Comparison of ENCODE assay signal across 12 cellular contexts in the genomic region with DNA sequence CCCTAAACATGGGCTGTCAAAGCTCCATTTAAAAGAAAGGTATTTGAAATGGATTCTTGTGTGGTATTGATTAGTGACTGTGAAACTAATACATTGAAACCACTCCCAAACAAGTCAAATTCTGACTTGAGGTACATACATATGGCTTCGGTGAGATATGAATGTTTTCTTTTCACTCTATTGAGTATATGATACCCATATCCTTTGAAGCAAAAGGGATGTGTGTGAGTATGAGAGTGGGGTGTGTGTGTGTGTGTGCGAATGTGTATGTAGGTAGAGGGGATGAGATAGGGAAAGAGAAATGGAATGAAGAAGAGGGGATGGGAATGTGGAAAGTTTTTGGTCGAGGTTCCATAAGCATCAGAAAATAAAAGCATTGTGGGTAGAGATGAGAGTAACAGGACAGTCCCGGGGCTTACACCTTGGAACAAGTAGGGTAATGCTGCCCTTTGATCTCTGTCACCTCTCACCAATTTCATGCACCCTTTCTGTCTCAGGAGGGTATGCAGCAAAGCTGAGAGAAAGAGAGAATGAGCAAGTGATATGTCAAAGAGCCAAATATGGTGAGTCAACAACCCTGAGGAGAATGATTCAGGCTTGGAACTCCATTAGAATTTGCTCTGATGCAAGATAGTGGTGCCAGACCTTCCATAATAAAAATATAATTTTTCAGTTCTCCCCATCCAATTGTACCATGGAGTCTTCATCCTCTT.
DNase-seq lines count a peak whose midpoint lies in the region; ATAC-seq and TF ChIP-seq lines count a peak whose summit lies in the region.
"Had no signal": no experiment of that assay in that cellular context is flagged by ENCODE, and none has a peak within 500 bp of the region (broad histone marks: within the 10 kb centered on the region; RNA-seq: fewer than 3 reads in every experiment).

No MANE protein-coding gene starts in this region.

- no peaks in the 10 kb centered on the region for H3K27me3 ChIP-seq in right atrium auricular region
- H3K27me3 ChIP-seq: heart right ventricle had no signal

- H3K9me3 ChIP-seq in right atrium auricular region: no peaks in the 10 kb centered on the region
- H3K9me3 ChIP-seq: Caco-2, heart right ventricle had no signal

- H3K27ac Mint-ChIP-seq in stimulated activated naive CD8-positive, alpha-beta T cell treated with anti-CD3 and anti-CD28 coated beads, Interleukin-15, amount 100 ng/mL, for 72 hours: peak overlapping the region in 1 of 2 donors; percentile 27

- H3K9me3 Mint-ChIP-seq in stimulated activated naive CD8-positive, alpha-beta T cell treated with anti-CD3 and anti-CD28 coated beads, Interleukin-15, amount 100 ng/mL, for 72 hours: no peaks in the 10 kb centered on the region

- H3K4me1 Mint-ChIP-seq in stimulated activated naive CD8-positive, alpha-beta T cell treated with anti-CD3 and anti-CD28 coated beads, Interleukin-15, amount 100 ng/mL, for 72 hours: peaks cover 21% of the 10 kb centered on the region

- no peak for TF ChIP-seq CTCF in right atrium auricular region (IDR thresholded peaks at IDR 0.05)
- no peak for TF ChIP-seq CTCF in fibroblast of the aortic adventitia (IDR thresholded peaks at IDR 0.05; ENCODE audit: insufficient read depth, low read length)

- H3K4me3 ChIP-seq in right atrium auricular region: no peak overlapping the region
- no peak overlapping the region for H3K4me3 ChIP-seq in fibroblast of the aortic adventitia (ENCODE audit: low read depth, low read length)
- H3K4me3 ChIP-seq: heart right ventricle had no signal

- peak overlapping the region; percentile 3 to 53 for H3K4me3 Mint-ChIP-seq in stimulated activated naive CD8-positive, alpha-beta T cell treated with anti-CD3 and anti-CD28 coated beads, Interleukin-15, amount 100 ng/mL, for 72 hours

- no peaks in the 10 kb centered on the region for H3K36me3 ChIP-seq in right atrium auricular region
- H3K36me3 ChIP-seq: heart right ventricle had no signal

- intact Hi-C loops in Right ventricle myocardium superior (cut with DNase I): no loop called here

- DNase-seq in Right ventricle myocardium superior: no peak
- DNase-seq in right atrium auricular region (ENCODE audit: low spot score): no peak
- peak; percentile 47 for DNase-seq in T1000 (lab: John Stamatoyannopoulos, UW)
- peak; percentile 89 for DNase-seq in fibroblast of the aortic adventitia (ENCODE audit: low read depth)
- peak in 1 of 2 donors; percentile 29 for DNase-seq in stimulated activated naive CD8-positive, alpha-beta T cell treated with anti-CD3 and anti-CD28 coated beads, Interleukin-15, amount 100 ng/mL, for 72 hours
- DNase-seq in UCSD-AML1 (lab: John Stamatoyannopoulos, UW; ENCODE audit: unreplicated experiment): no peak
- no peak for DNase-seq in COR-L47 (lab: John Stamatoyannopoulos, UW)
- DNase-seq in central memory CD4-positive, alpha-beta T cell: no peak
- DNase-seq: Caco-2, heart right ventricle, NCI-H1105 had no signal

- H3K4me1 ChIP-seq in right atrium auricular region: peaks cover 0 to 5% of the 10 kb centered on the region in 2 donors
- H3K4me1 ChIP-seq: Caco-2 had no signal

- ATAC-seq in Right ventricle myocardium superior (ENCODE audit: poor library complexity): peak; percentile 41
- ATAC-seq in stimulated activated naive CD8-positive, alpha-beta T cell treated with anti-CD3 and anti-CD28 coated beads, Interleukin-15, amount 100 ng/mL, for 72 hours: peak; percentile 96

- H3K27ac ChIP-seq in right atrium auricular region: no peak overlapping the region
- H3K27ac ChIP-seq: VCaP had no signal

- H3K27me3 Mint-ChIP-seq in stimulated activated naive CD8-positive, alpha-beta T cell treated with anti-CD3 and anti-CD28 coated beads, Interleukin-15, amount 100 ng/mL, for 72 hours: peaks cover 16% of the 10 kb centered on the region

Comparison
In these comparisons a context has a peak if more than half of its experiments do, and no peak if none do; other contexts are left out.
1. DNase-seq: peak in T1000 (single experiment) and fibroblast of the aortic adventitia (single experiment); none in Right ventricle myocardium superior (single experiment), right atrium auricular region (single experiment), UCSD-AML1 (single experiment), COR-L47 (single experiment) and central memory CD4-positive, alpha-beta T cell (single experiment).